Comparison of ENCODE assay signal across 18 cellular contexts in the genomic region with DNA sequence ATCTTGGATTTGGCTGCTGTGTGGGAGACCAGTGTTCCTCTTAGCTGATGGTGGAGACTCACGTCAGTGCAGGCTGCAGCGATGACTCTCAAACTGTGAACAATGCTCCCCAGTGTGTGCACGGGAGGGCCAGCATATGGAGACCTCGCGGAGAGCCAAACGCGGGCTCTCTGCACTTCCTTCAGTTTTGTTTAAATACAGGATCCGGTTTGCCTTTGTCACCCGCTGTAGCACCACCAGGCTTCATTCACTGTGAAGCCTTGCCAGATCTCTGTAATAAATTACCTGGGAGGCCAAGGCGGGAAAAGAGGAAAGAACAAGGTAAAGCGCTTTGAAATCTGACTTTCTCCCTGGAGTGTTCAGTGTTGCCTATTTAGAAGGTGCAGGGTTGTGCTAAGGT. TPM values are rescaled to one million over a fixed set of nuclear protein-coding genes. Genes with fewer than 3 reads are reported as not detected.
A peak's percentile ranks its signal among the peaks of the same experiment; 100 is the strongest.
DNase-seq lines count a peak whose midpoint lies in the region; ATAC-seq and TF ChIP-seq lines count a peak whose summit lies in the region.
"Had no signal": no experiment of that assay in that cellular context is flagged by ENCODE, and none has a peak within 500 bp of the region (broad histone marks: within the 10 kb centered on the region; RNA-seq: fewer than 3 reads in every experiment).

No MANE protein-coding gene starts in this region.

- WGBS in stomach, 5 donors = 15 to 31% (median 27%) methylated on average over 11 of the region's 11 CpGs
- 92% methylated on average over 7 of the region's 11 CpGs for WGBS in SK-N-SH (ENCODE audit: low lambda C conversion rate)

- in situ Hi-C loops in SK-MEL-5 (cut with HindIII; ENCODE audit: low pct_unique_long_range_greater_than_20kb, low sequenced_read_pairs) = no loop called here

- TF ChIP-seq CTCF in fibroblast of pulmonary artery (IDR thresholded peaks at IDR 0.05; ENCODE audit: low read length, missing control alignments) (no peak), stomach (IDR thresholded peaks at IDR 0.05) (no peak), SK-N-SH (IDR thresholded peaks at IDR 0.05) (no peak)

- H2AFZ ChIP-seq in SK-N-SH (ENCODE audit: low read depth) = no peak overlapping the region

- H3K9ac ChIP-seq in SK-N-SH = no peak overlapping the region

- H3K9me3 ChIP-seq in stomach (no peaks in the 10 kb centered on the region), SK-N-SH (no peaks in the 10 kb centered on the region)
- H3K9me3 ChIP-seq: ovary had no signal

- no peak overlapping the region for H3K4me3 Mint-ChIP-seq in activated CD4-positive, alpha-beta T cell treated with anti-CD3 and anti-CD28 coated beads, Interleukin-2, amount 10 ng/mL, durations not matched to agents 24 days and 14 days
- H3K4me3 Mint-ChIP-seq: activated naive CD8-positive, alpha-beta T cell; stimulated activated naive B cell treated with anti-CD40 and anti-IgM and Interleukin-4, amounts not matched to agents 10 μg/mL and 1 μg/mL and 100 μg/mL, for 72 hours had no signal

- H3F3A ChIP-seq in SK-N-SH (replicated peaks; ENCODE audit: insufficient read depth) = no peaks in the 10 kb centered on the region

- H3K27me3 ChIP-seq in stomach (no peaks in the 10 kb centered on the region), SK-N-SH (ENCODE audit: insufficient read depth) (no peaks in the 10 kb centered on the region)
- H3K27me3 ChIP-seq: ovary had no signal

- H3K36me3 ChIP-seq in stomach (no peaks in the 10 kb centered on the region), SK-N-SH (replicated peaks in 1 of 2; ENCODE audit: control insufficient read depth in 1 of 2, insufficient read depth in 2 of 2, low read length in 1 of 2) (no peaks in the 10 kb centered on the region)
- H3K36me3 ChIP-seq: ovary had no signal

- peak overlapping the region in 1 of 5 donors; percentile 41 for H3K27ac ChIP-seq in stomach
- no peak overlapping the region for H3K27ac ChIP-seq in SK-N-SH (ENCODE audit: low read depth in 2 of 2, low read length in 1 of 2)
- H3K27ac ChIP-seq: ovary, RWPE1 had no signal

- H4K20me1 ChIP-seq in SK-N-SH (ENCODE audit: insufficient read depth) = no peaks in the 10 kb centered on the region

- H3K9me3 Mint-ChIP-seq in activated CD4-positive, alpha-beta T cell treated with anti-CD3 and anti-CD28 coated beads, Interleukin-2, amount 10 ng/mL, durations not matched to agents 24 days and 14 days = no peaks in the 10 kb centered on the region
- H3K9me3 Mint-ChIP-seq: stimulated activated naive B cell treated with anti-CD40 and anti-IgM and Interleukin-4, amounts not matched to agents 10 μg/mL and 1 μg/mL and 100 μg/mL, for 72 hours had no signal

- H3K4me1 ChIP-seq in stomach (peaks cover 0 to 17% (median 6%) of the 10 kb centered on the region in 4 donors), SK-N-SH (ENCODE audit: control insufficient read depth in 1 of 2, insufficient read depth in 2 of 2, low read depth in 1 of 2, low read length in 1 of 2) (peaks cover 0 to 14% of the 10 kb centered on the region in 2 experiments; a peak in 1 of 4 replicates)

- CTCF ChIA-PET in SK-N-SH (lab: Yijun Ruan, JAX) = interaction anchor here (1.6 to 4.4 kb wide), 4 partner anchors 12 to 42 kb away, joined by 4 to 33 read pairs (median 10); no protein-coding TSS in a partner anchor

- H3K27ac Mint-ChIP-seq in activated CD4-positive, alpha-beta T cell treated with anti-CD3 and anti-CD28 coated beads, Interleukin-2, amount 10 ng/mL, durations not matched to agents 24 days and 14 days = peak overlapping the region; percentile 19
- H3K27ac Mint-ChIP-seq: activated naive CD8-positive, alpha-beta T cell; stimulated activated naive B cell treated with anti-CD40 and anti-IgM and Interleukin-4, amounts not matched to agents 10 μg/mL and 1 μg/mL and 100 μg/mL, for 72 hours had no signal

- H3K4me2 ChIP-seq in SK-N-SH = no peak overlapping the region

- H3K4me3 ChIP-seq in fibroblast of pulmonary artery (replicated peaks; ENCODE audit: low read depth, low read length) = no peak overlapping the region
- H3K4me3 ChIP-seq in stomach = no peak overlapping the region
- H3K4me3 ChIP-seq in SK-N-SH (ENCODE audit: low read depth in 2 of 2, low read length in 1 of 2) = no peak overlapping the region
- H3K4me3 ChIP-seq: ovary had no signal

- H3K79me2 ChIP-seq in SK-N-SH (ENCODE audit: insufficient read depth) = no peaks in the 10 kb centered on the region

- ATAC-seq in GM21717 (IDR thresholded peaks at IDR 0.05; ENCODE audit: unreplicated experiment) = no peak
- ATAC-seq: stimulated activated naive B cell treated with anti-CD40 and anti-IgM and Interleukin-4, amounts not matched to agents 10 μg/mL and 1 μg/mL and 100 μg/mL, for 72 hours had no signal

- TF ChIP-seq POLR2A in stomach (IDR thresholded peaks at IDR 0.05) = no peak

- no peak for TF ChIP-seq RAD21 in SK-N-SH (IDR thresholded peaks at IDR 0.05; ENCODE audit: low read length)

- TF ChIP-seq EP300 in stomach (IDR thresholded peaks at IDR 0.05) (no peak), SK-N-SH (IDR thresholded peaks at IDR 0.05; ENCODE audit: borderline replicate concordance in 1 of 2, low read depth in 1 of 2, low read length in 1 of 2) (no peak)

- no peaks in the 10 kb centered on the region for H3K9me2 ChIP-seq in SK-N-SH

- intact Hi-C loops in activated CD4-positive, alpha-beta T cell treated with anti-CD3 and anti-CD28 coated beads, Interleukin-2, amount 10 ng/mL, durations not matched to agents 24 days and 14 days (cut with micrococcal nuclease) = no loop called here
- intact Hi-C loops in stomach (cut with DNase I; ENCODE audit: low total_unique reads) = no loop called here

- H3K27me3 Mint-ChIP-seq in activated CD4-positive, alpha-beta T cell treated with anti-CD3 and anti-CD28 coated beads, Interleukin-2, amount 10 ng/mL, durations not matched to agents 24 days and 14 days = peaks cover 18% of the 10 kb centered on the region

- DNase-seq in activated CD4-positive, alpha-beta T cell treated with anti-CD3 and anti-CD28 coated beads, Interleukin-2, amount 10 ng/mL, durations not matched to agents 24 days and 14 days = no peak
- no peak for DNase-seq in activated CD4-positive, alpha-beta T cell treated with anti-CD3 and anti-CD28 coated beads for 4 hours
- DNase-seq in SK-MEL-5 (ENCODE audit: low read depth, low spot score) = peak; percentile 91
- DNase-seq in fibroblast of pulmonary artery (ENCODE audit: low read depth) = peak; percentile 79
- DNase-seq in stomach = peak; percentile 52
- no peak for DNase-seq in NCI-H345 (lab: John Stamatoyannopoulos, UW)
- DNase-seq in SK-N-SH = no peak
- DNase-seq: ACHN; DMS79 treated with DMSO at 0.1 percent for 48 hours; glutamatergic neuron; HCEC 1CT; NCI-H226; ovary; stimulated activated naive B cell treated with anti-CD40 and anti-IgM and Interleukin-4, amounts not matched to agents 10 μg/mL and 1 μg/mL and 100 μg/mL, for 72 hours; T1000 had no signal

- peaks cover 11% of the 10 kb centered on the region for H3K4me1 Mint-ChIP-seq in activated CD4-positive, alpha-beta T cell treated with anti-CD3 and anti-CD28 coated beads, Interleukin-2, amount 10 ng/mL, durations not matched to agents 24 days and 14 days

- POLR2A ChIA-PET in SK-N-SH (lab: Yijun Ruan, JAX) = no interaction called here

- H3K36me3 Mint-ChIP-seq in activated CD4-positive, alpha-beta T cell treated with anti-CD3 and anti-CD28 coated beads, Interleukin-2, amount 10 ng/mL, durations not matched to agents 24 days and 14 days (ENCODE audit: low read depth) = no peaks in the 10 kb centered on the region
- H3K36me3 Mint-ChIP-seq: activated naive CD8-positive, alpha-beta T cell; stimulated activated naive B cell treated with anti-CD40 and anti-IgM and Interleukin-4, amounts not matched to agents 10 μg/mL and 1 μg/mL and 100 μg/mL, for 72 hours had no signal

TF ChIP-seq in SK-N-SH, 30 proteins besides CTCF, POLR2A, EP300 and RAD21 (continues in another document):
- TF ChIP-seq MEF2A (IDR thresholded peaks at IDR 0.05; ENCODE audit: borderline replicate concordance, low read depth) (no peak), TCF12 (IDR thresholded peaks at IDR 0.05) (no peak), ELF1 (IDR thresholded peaks at IDR 0.05) (no peak), CHD2 (IDR thresholded peaks at IDR 0.05; ENCODE audit: low read length, partially characterized antibody) (no peak), EZH2phosphoT487 (IDR thresholded peaks at IDR 0.05; ENCODE audit: borderline replicate concordance, low read depth) (no peak), NFIC (IDR thresholded peaks at IDR 0.05; ENCODE audit: borderline replicate concordance) (no peak), FOSL2 (IDR thresholded peaks at IDR 0.05; ENCODE audit: borderline replicate concordance, low read depth) (no peak)
- TF ChIP-seq, protein P1, sequence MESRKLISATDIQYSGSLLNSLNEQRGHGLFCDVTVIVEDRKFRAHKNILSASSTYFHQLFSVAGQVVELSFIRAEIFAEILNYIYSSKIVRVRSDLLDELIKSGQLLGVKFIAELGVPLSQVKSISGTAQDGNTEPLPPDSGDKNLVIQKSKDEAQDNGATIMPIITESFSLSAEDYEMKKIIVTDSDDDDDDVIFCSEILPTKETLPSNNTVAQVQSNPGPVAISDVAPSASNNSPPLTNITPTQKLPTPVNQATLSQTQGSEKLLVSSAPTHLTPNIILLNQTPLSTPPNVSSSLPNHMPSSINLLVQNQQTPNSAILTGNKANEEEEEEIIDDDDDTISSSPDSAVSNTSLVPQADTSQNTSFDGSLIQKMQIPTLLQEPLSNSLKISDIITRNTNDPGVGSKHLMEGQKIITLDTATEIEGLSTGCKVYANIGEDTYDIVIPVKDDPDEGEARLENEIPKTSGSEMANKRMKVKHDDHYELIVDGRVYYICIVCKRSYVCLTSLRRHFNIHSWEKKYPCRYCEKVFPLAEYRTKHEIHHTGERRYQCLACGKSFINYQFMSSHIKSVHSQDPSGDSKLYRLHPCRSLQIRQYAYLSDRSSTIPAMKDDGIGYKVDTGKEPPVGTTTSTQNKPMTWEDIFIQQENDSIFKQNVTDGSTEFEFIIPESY (IDR thresholded peaks at IDR 0.05; ENCODE audit: borderline replicate concordance, low read depth) = no peak

RNA-seq across cellular contexts. Expression of a gene that starts 30.7 kb away (rescaled TPM):
- total RNA-seq in activated CD4-positive, alpha-beta T cell treated with anti-CD3 and anti-CD28 coated beads, Interleukin-2, amount 10 ng/mL, durations not matched to agents 24 days and 14 days = 12.7 and 13.0 TPM in 2 replicates
- total RNA-seq in SK-MEL-5 (2014; rRNA removed; shearing (Covaris generic)) = 58.5 and 61.2 TPM in 2 replicates
- 38.8 and 44.0 TPM in 2 replicates for polyA plus RNA-seq in SK-MEL-5 (2015; cell fraction: cytosol; rRNA removed)
- 23.3 and 28.5 TPM in 2 replicates for polyA plus RNA-seq in SK-MEL-5 (2015; cell fraction: nucleus; rRNA removed)
- 10 to 100 TPM in 4 of 5 donors, not detected in 1; 10.7 to 29.9 (median 20.8) TPM for total RNA-seq in stomach
- polyA plus RNA-seq in stomach (10 to 100 TPM; 23.2 to 29.4 (median 29.3) TPM), SK-N-SH (2012; rRNA removed) (42.4 and 48.7 TPM in 2 replicates)
- polyA plus RNA-seq in SK-N-SH (2012; cell fraction: cytosol; rRNA removed) = 60.0 and 68.7 TPM in 2 replicates
- 5.1 and 18.3 TPM in 2 replicates for polyA plus RNA-seq in SK-N-SH (2012; cell fraction: nucleus; rRNA removed)

Comparison
In these comparisons a context has a peak if more than half of its experiments do, and no peak if none do; other contexts are left out.
1. DNase-seq: peak in SK-MEL-5 (single experiment), fibroblast of pulmonary artery (single experiment) and stomach (single experiment); none in activated CD4-positive, alpha-beta T cell treated with anti-CD3 and anti-CD28 coated beads, Interleukin-2, amount 10 ng/mL, durations not matched to agents 24 days and 14 days (single experiment), activated CD4-positive, alpha-beta T cell treated with anti-CD3 and anti-CD28 coated beads for 4 hours (0 of 2), NCI-H345 (single experiment) and SK-N-SH (single experiment).